7 cellular contexts compared by ENCODE assay signal in the genomic region with DNA sequence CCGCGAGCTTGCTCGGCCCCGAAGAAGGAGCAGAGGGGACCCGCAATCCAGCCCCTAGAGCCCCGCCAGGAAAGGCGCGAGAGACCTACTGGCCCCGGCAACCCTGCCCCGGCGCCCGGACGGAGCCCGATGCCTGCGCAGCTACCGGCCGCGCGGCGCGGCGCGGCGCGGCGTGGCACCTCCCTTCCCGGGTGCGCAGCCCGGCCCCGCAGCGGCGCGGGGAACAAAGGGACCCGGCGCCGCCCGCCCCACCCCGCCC. TPM values are rescaled to one million over a fixed set of nuclear protein-coding genes. Genes with fewer than 3 reads are reported as not detected.
DNase-seq lines count a peak whose midpoint lies in the region; ATAC-seq and TF ChIP-seq lines count a peak whose summit lies in the region.

No MANE protein-coding gene starts in this region.

- no peak for DNase-seq in activated CD8-positive, alpha-beta T cell treated with anti-CD3 and anti-CD28 coated beads for 36 hours
- DNase-seq in stimulated activated naive B cell treated with anti-CD40 and anti-IgM and Interleukin-4, amounts not matched to agents 10 μg/mL and 1 μg/mL and 100 μg/mL, for 72 hours = no peak
- DNase-seq in SHP77 treated with DMSO at 0.1 percent for 48 hours (lab: John Stamatoyannopoulos, UW) = no peak

- intact Hi-C loops in activated CD8-positive, alpha-beta T cell treated with anti-CD3 and anti-CD28 coated beads for 36 hours (cut with micrococcal nuclease) = no loop called here

- H3K9ac ChIP-seq in iPS-15b (ENCODE audit: low read depth, low read length) = no peak overlapping the region

- TF ChIP-seq CTCF in HEK293 (tag by site-specific recombination; IDR thresholded peaks at IDR 0.05) = no peak
- no peak for TF ChIP-seq CTCF in activated CD8-positive, alpha-beta T cell treated with anti-CD3 and anti-CD28 coated beads for 36 hours (IDR thresholded peaks at IDR 0.05)

- H3K4me3 ChIP-seq in HEK293 (ENCODE audit: low read depth, low read length) (peak overlapping the region; percentile 82), iPS-15b (ENCODE audit: low read depth, low read length) (peak overlapping the region; percentile 55)

- H3K27ac ChIP-seq in HEK293 (ENCODE audit: extremely low read depth, low read depth, low read length) = peak overlapping the region; percentile 99

- H3K9me3 ChIP-seq in HEK293 (ENCODE audit: control insufficient read depth, insufficient read depth, low read depth, low read length) (no peaks in the 10 kb centered on the region), iPS-15b (ENCODE audit: control insufficient read depth, insufficient read depth, low read length) (no peaks in the 10 kb centered on the region)

- peaks cover 37% of the 10 kb centered on the region for H3K27me3 Mint-ChIP-seq in activated CD8-positive, alpha-beta T cell treated with anti-CD3 and anti-CD28 coated beads for 36 hours
- peaks cover 42 to 45% of the 10 kb centered on the region in 2 donors for H3K27me3 Mint-ChIP-seq in stimulated activated naive B cell treated with anti-CD40 and anti-IgM and Interleukin-4, amounts not matched to agents 10 μg/mL and 1 μg/mL and 100 μg/mL, for 72 hours

- H3K4me1 ChIP-seq in HEK293 (ENCODE audit: control insufficient read depth, insufficient read depth, low read length) = peaks cover 13% of the 10 kb centered on the region
- H3K4me1 ChIP-seq in iPS-15b (ENCODE audit: control insufficient read depth, insufficient read depth, low read length) = peaks cover 10% of the 10 kb centered on the region

- POLR2A ChIA-PET in HEK293 (lab: Yijun Ruan, JAX) = interaction anchor here (0.6 to 2.2 kb wide), 15 partner anchors 10 to 999 kb away, joined by 3 to 8 read pairs (median 4); no protein-coding TSS in a partner anchor
- POLR2A ChIA-PET in activated CD8-positive, alpha-beta T cell treated with anti-CD3 and anti-CD28 coated beads for 36 hours (lab: Charles Lee) = no interaction called here

- peaks cover 6% of the 10 kb centered on the region for H3K36me3 Mint-ChIP-seq in activated CD8-positive, alpha-beta T cell treated with anti-CD3 and anti-CD28 coated beads for 36 hours (ENCODE audit: low read depth)
- H3K36me3 Mint-ChIP-seq in stimulated activated naive B cell treated with anti-CD40 and anti-IgM and Interleukin-4, amounts not matched to agents 10 μg/mL and 1 μg/mL and 100 μg/mL, for 72 hours = peaks cover 3 to 4% of the 10 kb centered on the region in 2 donors

- CTCF ChIA-PET in HEK293 (lab: Yijun Ruan, JAX) = no interaction called here
- CTCF ChIA-PET in activated CD8-positive, alpha-beta T cell treated with anti-CD3 and anti-CD28 coated beads for 36 hours (lab: Charles Lee) = no interaction called here

- no peak overlapping the region for H3K27ac Mint-ChIP-seq in activated CD8-positive, alpha-beta T cell treated with anti-CD3 and anti-CD28 coated beads for 36 hours
- H3K27ac Mint-ChIP-seq in stimulated activated naive B cell treated with anti-CD40 and anti-IgM and Interleukin-4, amounts not matched to agents 10 μg/mL and 1 μg/mL and 100 μg/mL, for 72 hours = no peak overlapping the region

- H3K27me3 ChIP-seq in iPS-15b (ENCODE audit: control insufficient read depth, insufficient read depth, low read length) = peaks cover 53% of the 10 kb centered on the region

- H3K4me3 Mint-ChIP-seq in activated CD8-positive, alpha-beta T cell treated with anti-CD3 and anti-CD28 coated beads for 36 hours = peak overlapping the region; percentile 39
- H3K4me3 Mint-ChIP-seq in stimulated activated naive B cell treated with anti-CD40 and anti-IgM and Interleukin-4, amounts not matched to agents 10 μg/mL and 1 μg/mL and 100 μg/mL, for 72 hours = peak overlapping the region; percentile 78 to 85

- H3K4me1 Mint-ChIP-seq in activated CD8-positive, alpha-beta T cell treated with anti-CD3 and anti-CD28 coated beads for 36 hours (ENCODE audit: low read depth) = peaks cover 14% of the 10 kb centered on the region
- H3K4me1 Mint-ChIP-seq in stimulated activated naive B cell treated with anti-CD40 and anti-IgM and Interleukin-4, amounts not matched to agents 10 μg/mL and 1 μg/mL and 100 μg/mL, for 72 hours = peaks cover 13 to 26% of the 10 kb centered on the region in 2 donors

- no peak for ATAC-seq in activated CD8-positive, alpha-beta T cell treated with anti-CD3 and anti-CD28 coated beads for 36 hours
- ATAC-seq in stimulated activated naive B cell treated with anti-CD40 and anti-IgM and Interleukin-4, amounts not matched to agents 10 μg/mL and 1 μg/mL and 100 μg/mL, for 72 hours (replicated peaks) = peak; percentile 11 to 22
- no peak for ATAC-seq in HG03439 (IDR thresholded peaks at IDR 0.05; ENCODE audit: unreplicated experiment)
- no peak for ATAC-seq in HG02938 (IDR thresholded peaks at IDR 0.05; ENCODE audit: unreplicated experiment)

- H3K9me3 Mint-ChIP-seq in activated CD8-positive, alpha-beta T cell treated with anti-CD3 and anti-CD28 coated beads for 36 hours = no peaks in the 10 kb centered on the region
- no peaks in the 10 kb centered on the region for H3K9me3 Mint-ChIP-seq in stimulated activated naive B cell treated with anti-CD40 and anti-IgM and Interleukin-4, amounts not matched to agents 10 μg/mL and 1 μg/mL and 100 μg/mL, for 72 hours

- H3K36me3 ChIP-seq in HEK293 (ENCODE audit: control insufficient read depth in 2 of 2, insufficient read depth in 1 of 2, low read length in 2 of 2) (no peaks in the 10 kb centered on the region), iPS-15b (ENCODE audit: control insufficient read depth, insufficient read depth, low read length) (no peaks in the 10 kb centered on the region)

TF ChIP-seq in HEK293, 187 proteins besides CTCF, POLR2A, EP300 and RAD21 (continues in another document):
- TF ChIP-seq ZNF501 (tag by site-specific recombination; IDR thresholded peaks at IDR 0.05) (no peak), ZNF549 (tag by site-specific recombination; IDR thresholded peaks at IDR 0.05) (no peak), ZNF202 (tag by site-specific recombination; IDR thresholded peaks at IDR 0.05; ENCODE audit: borderline replicate concordance) (no peak), ZNF37A (tag by site-specific recombination; IDR thresholded peaks at IDR 0.05) (no peak), ZNF324 (tag by site-specific recombination; IDR thresholded peaks at IDR 0.05) (no peak), INSM2 (tag by site-specific recombination; IDR thresholded peaks at IDR 0.05) (no peak), ZNF10 (tag by site-specific recombination; IDR thresholded peaks at IDR 0.05) (no peak), SALL2 (tag by site-specific recombination; IDR thresholded peaks at IDR 0.05; ENCODE audit: borderline replicate concordance) (no peak), ZNF777 (tag by site-specific recombination; IDR thresholded peaks at IDR 0.05; ENCODE audit: borderline replicate concordance) (no peak), ZNF561 (tag by site-specific recombination; IDR thresholded peaks at IDR 0.05; ENCODE audit: borderline replicate concordance) (no peak), ZNF311 (tag by site-specific recombination; IDR thresholded peaks at IDR 0.05; ENCODE audit: borderline replicate concordance) (no peak), GLI2 (tag by site-specific recombination; IDR thresholded peaks at IDR 0.05; ENCODE audit: borderline replicate concordance, low read depth) (no peak), ZNF302 (tag by site-specific recombination; IDR thresholded peaks at IDR 0.05; ENCODE audit: low read depth) (no peak), ZNF645 (tag by site-specific recombination; IDR thresholded peaks at IDR 0.05) (no peak), ZNF510 (tag by site-specific recombination; IDR thresholded peaks at IDR 0.05; ENCODE audit: insufficient replicate concordance) (no peak), ZNF473 (tag by site-specific recombination; IDR thresholded peaks at IDR 0.05) (no peak), ZIC2 (tag by site-specific recombination; IDR thresholded peaks at IDR 0.05) (no peak)

RNA-seq across cellular contexts. Expression of gene CDH2, which starts 0.3 kb away (rescaled TPM):
- total RNA-seq in activated CD8-positive, alpha-beta T cell treated with anti-CD3 and anti-CD28 coated beads for 36 hours = under 1 TPM in 1 of 2 experiments, not detected in 1; 0.18 TPM

Comparison
In these comparisons a context has a peak if more than half of its experiments do, and no peak if none do; other contexts are left out.
1. ATAC-seq: peak in stimulated activated naive B cell treated with anti-CD40 and anti-IgM and Interleukin-4, amounts not matched to agents 10 μg/mL and 1 μg/mL and 100 μg/mL, for 72 hours (2 of 2); none in activated CD8-positive, alpha-beta T cell treated with anti-CD3 and anti-CD28 coated beads for 36 hours (single experiment), HG03439 (single experiment) and HG02938 (single experiment).